In genomic region chr7:8190121-8190895, GRCh38 we compare ENCODE assay signal across 8 cellular contexts.
DNase-seq lines count a peak whose midpoint lies in the region; ATAC-seq and TF ChIP-seq lines count a peak whose summit lies in the region.

No MANE protein-coding gene starts in this region.

- H3K4me1 Mint-ChIP-seq in HFFc6 (ENCODE audit: low read depth) (peaks cover 9% of the 10 kb centered on the region), chondrocyte (ENCODE audit: low read depth) (peaks cover 7% of the 10 kb centered on the region)
- peaks cover 12% of the 10 kb centered on the region for H3K4me1 Mint-ChIP-seq in stimulated activated effector memory CD8-positive, alpha-beta T cell treated with anti-CD3 and anti-CD28 coated beads, Interleukin-12 subunit alpha, Interleukin-12 subunit beta, amount 100 ng/mL, for 72 hours

- no peaks in the 10 kb centered on the region for H3K9me3 ChIP-seq in lung (ENCODE audit: control insufficient read depth in 2 of 2, insufficient read depth in 1 of 2, low read length in 1 of 2)

- H3K27ac ChIP-seq in lung (ENCODE audit: low read depth in 1 of 2, low read length in 1 of 2) = no peak overlapping the region

- no peak overlapping the region for H3K4me3 ChIP-seq in WI38 (ENCODE audit: low read depth, low read length)
- H3K4me3 ChIP-seq in lung = no peak overlapping the region

- ATAC-seq in lung (ENCODE audit: insufficient read depth, low FRiP score) = no peak
- ATAC-seq in stimulated activated effector memory CD8-positive, alpha-beta T cell treated with anti-CD3 and anti-CD28 coated beads, Interleukin-12 subunit alpha, Interleukin-12 subunit beta, amount 100 ng/mL, for 72 hours = peak; percentile 76

- H3K36me3 Mint-ChIP-seq in HFFc6 (ENCODE audit: low read depth) = no peaks in the 10 kb centered on the region
- H3K36me3 Mint-ChIP-seq in chondrocyte (ENCODE audit: low read depth) = no peaks in the 10 kb centered on the region
- H3K36me3 Mint-ChIP-seq in stimulated activated effector memory CD8-positive, alpha-beta T cell treated with anti-CD3 and anti-CD28 coated beads, Interleukin-12 subunit alpha, Interleukin-12 subunit beta, amount 100 ng/mL, for 72 hours = peaks cover under 1% of the 10 kb centered on the region

- H3K36me3 ChIP-seq in lung (ENCODE audit: control insufficient read depth in 2 of 2, insufficient read depth in 2 of 2, low read length in 2 of 2) = no peaks in the 10 kb centered on the region

- no peak overlapping the region; the same call in 1 of the 2 replicates for H3K4me3 Mint-ChIP-seq in HFFc6
- H3K4me3 Mint-ChIP-seq in chondrocyte (ENCODE audit: unreplicated experiment) = no peak overlapping the region
- no peak overlapping the region for H3K4me3 Mint-ChIP-seq in stimulated activated effector memory CD8-positive, alpha-beta T cell treated with anti-CD3 and anti-CD28 coated beads, Interleukin-12 subunit alpha, Interleukin-12 subunit beta, amount 100 ng/mL, for 72 hours

- H3K27me3 ChIP-seq in lung (ENCODE audit: control insufficient read depth, insufficient read depth) = no peaks in the 10 kb centered on the region

- H3K9me3 Mint-ChIP-seq in HFFc6 = no peaks in the 10 kb centered on the region
- H3K9me3 Mint-ChIP-seq in chondrocyte (ENCODE audit: low read depth) = no peaks in the 10 kb centered on the region
- H3K9me3 Mint-ChIP-seq in stimulated activated effector memory CD8-positive, alpha-beta T cell treated with anti-CD3 and anti-CD28 coated beads, Interleukin-12 subunit alpha, Interleukin-12 subunit beta, amount 100 ng/mL, for 72 hours = no peaks in the 10 kb centered on the region

- DNase-seq in activated gamma-delta T cell treated with Interleukin-2 at 50 U/mL for 16 hours (peak; percentile 68), activated gamma-delta T cell (lab: John Stamatoyannopoulos, UW) (no peak), HFFc6 (peak; percentile 28), NCI-H146 (lab: John Stamatoyannopoulos, UW) (peak; percentile 38), chondrocyte (ENCODE audit: low spot score) (no peak), lung (ENCODE audit: low spot score) (no peak)
- peak in 1 of 2 donors; percentile 24 for DNase-seq in stimulated activated effector memory CD8-positive, alpha-beta T cell treated with anti-CD3 and anti-CD28 coated beads, Interleukin-12 subunit alpha, Interleukin-12 subunit beta, amount 100 ng/mL, for 72 hours (ENCODE audit: low spot score in 2 of 2)

- H3K27me3 Mint-ChIP-seq in HFFc6 (ENCODE audit: insufficient read depth) = no peaks in the 10 kb centered on the region; the same call in 1 of the 2 replicates
- H3K27me3 Mint-ChIP-seq in chondrocyte (ENCODE audit: low read depth) = no peaks in the 10 kb centered on the region

- WGBS in lung, 2 donors = 40 to 46% methylated on average over 4 of the region's 4 CpGs

- peaks cover 0 to 6% of the 10 kb centered on the region in 2 donors for H3K4me1 ChIP-seq in lung (ENCODE audit: control insufficient read depth in 2 of 2, insufficient read depth in 2 of 2, low read length in 2 of 2)

- no peak overlapping the region for H3K27ac Mint-ChIP-seq in HFFc6
- H3K27ac Mint-ChIP-seq in chondrocyte (ENCODE audit: unreplicated experiment) = no peak overlapping the region
- H3K27ac Mint-ChIP-seq in stimulated activated effector memory CD8-positive, alpha-beta T cell treated with anti-CD3 and anti-CD28 coated beads, Interleukin-12 subunit alpha, Interleukin-12 subunit beta, amount 100 ng/mL, for 72 hours = no peak overlapping the region

- TF ChIP-seq CTCF in HFFc6 (IDR thresholded peaks at IDR 0.05) (peak; percentile 82), WI38 (IDR thresholded peaks at IDR 0.05; ENCODE audit: low read depth, low read length) (0 out of 2 replicates have a peak, but pooled peaks have one; percentile 27), chondrocyte (IDR thresholded peaks at IDR 0.05) (peak; percentile 91), lung (IDR thresholded peaks at IDR 0.05; ENCODE audit: control extremely low read depth, extremely low read depth) (peak; percentile 29)

Comparison
In these comparisons a context has a peak if more than half of its experiments do, and no peak if none do; other contexts are left out.
1. DNase-seq: peak in activated gamma-delta T cell treated with Interleukin-2 at 50 U/mL for 16 hours (single experiment), HFFc6 (single experiment) and NCI-H146 (single experiment); none in activated gamma-delta T cell (single experiment), chondrocyte (single experiment) and lung (single experiment).
2. CTCF ChIP-seq: peak in every context shown above with its lines; median percentile 91 in chondrocyte; 82 in HFFc6; 29 in lung; 27 in WI38.